In the genomic region with DNA sequence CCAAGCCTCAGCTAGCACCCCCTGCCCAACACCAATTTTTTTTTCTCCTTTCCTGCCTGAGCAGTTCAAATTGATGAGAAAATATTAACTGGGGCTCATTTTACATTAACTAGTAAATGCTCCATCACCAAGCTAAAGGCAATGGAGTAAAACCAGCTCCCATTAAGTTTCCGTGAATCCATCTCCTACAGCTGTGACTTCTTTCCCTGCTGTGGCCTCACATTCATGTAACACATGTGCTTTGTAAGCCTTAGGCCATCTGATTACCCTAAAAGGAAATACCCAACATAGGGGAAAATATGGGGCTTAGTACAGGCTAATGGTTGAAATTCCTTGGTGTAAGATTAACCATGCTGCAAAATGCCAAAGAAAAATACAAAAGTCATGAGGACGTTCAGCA, we compare ENCODE assay signal across 20 cellular contexts.
A peak's percentile ranks its signal among the peaks of the same experiment; 100 is the strongest.
DNase-seq lines count a peak whose midpoint lies in the region; ATAC-seq and TF ChIP-seq lines count a peak whose summit lies in the region.
"Had no signal": no experiment of that assay in that cellular context is flagged by ENCODE, and none has a peak within 500 bp of the region (broad histone marks: within the 10 kb centered on the region; RNA-seq: fewer than 3 reads in every experiment).

No MANE protein-coding gene starts in this region.

- no peak overlapping the region for H3K9ac ChIP-seq in neural cell (ENCODE audit: low read length)
- H3K9ac ChIP-seq: GM23248 had no signal

- no peak for TF ChIP-seq POLR2A in erythroblast (IDR thresholded peaks at IDR 0.05; ENCODE audit: low read length)

- H3K4me3 ChIP-seq in epithelial cell of proximal tubule (ENCODE audit: low read depth, low read length) (no peak overlapping the region), neural cell (ENCODE audit: low read length) (no peak overlapping the region)
- H3K4me3 ChIP-seq: GM12878, GM23248, HAP-1 had no signal

- ATAC-seq in HG03457 (IDR thresholded peaks at IDR 0.05; ENCODE audit: unreplicated experiment) (no peak), GM21786 (IDR thresholded peaks at IDR 0.05; ENCODE audit: unreplicated experiment) (no peak)
- ATAC-seq: GM12878 had no signal

- no peaks in the 10 kb centered on the region for H4K20me1 ChIP-seq in neural cell (ENCODE audit: insufficient read depth)

- H3K27me3 ChIP-seq in neural cell (ENCODE audit: insufficient read depth, low read depth, low read length), result no peaks in the 10 kb centered on the region
- H3K27me3 ChIP-seq: BE2C had no signal

- H3K36me3 ChIP-seq in neural cell (ENCODE audit: insufficient read depth, low read length), result no peaks in the 10 kb centered on the region
- H3K36me3 ChIP-seq: BE2C, HAP-1 had no signal

- DNase-seq in ACHN (peak; percentile 55), epithelial cell of proximal tubule (ENCODE audit: low read depth) (peak; percentile 48), kidney tubule cell (ENCODE audit: low spot score) (peak; percentile 64), erythroblast (lab: John Stamatoyannopoulos, UW) (no peak)
- DNase-seq: BE2C; CD4-positive, CD25-positive, alpha-beta regulatory T cell; CD8-positive, alpha-beta memory T cell; COR-L47; DMS 273 treated with DMSO at 0.1 percent for 48 hours; DMS53; DND-41; EL; GM23248; IMR-90 had no signal

- H3K27ac ChIP-seq in neural cell (ENCODE audit: low read length), result peak overlapping the region; percentile 48
- H3K27ac ChIP-seq: 22Rv1, GM23248 had no signal

- H2AFZ ChIP-seq in neural cell (ENCODE audit: low read depth, low read length), result no peak overlapping the region
- H2AFZ ChIP-seq: GM23248 had no signal

- no peak overlapping the region for H3K4me2 ChIP-seq in neural cell (ENCODE audit: low read length)

- TF ChIP-seq RAD21 in neural cell (conservative IDR thresholded peaks at IDR 0.05), result no peak

- in situ Hi-C loops in ACHN (cut with HindIII; ENCODE audit: low pct_ligation_motif_present, low pct_unique_long_range_greater_than_20kb, low sequenced_read_pairs), result no loop called here

- no peak for TF ChIP-seq EP300 in neural cell (conservative IDR thresholded peaks at IDR 0.05; ENCODE audit: poor library complexity, severe bottlenecking)

- H3F3A ChIP-seq in neural cell (ENCODE audit: insufficient read depth, low read length, poor library complexity, severe bottlenecking), result no peaks in the 10 kb centered on the region

- TF ChIP-seq CTCF in epithelial cell of proximal tubule (conservative IDR thresholded peaks at IDR 0.05; ENCODE audit: low read depth, low read length) (no peak), neural cell (IDR thresholded peaks at IDR 0.05; ENCODE audit: poor library complexity, severe bottlenecking) (no peak)

- H3K9me3 ChIP-seq in neural cell (ENCODE audit: low read length), result no peaks in the 10 kb centered on the region
- H3K9me3 ChIP-seq: BE2C, HAP-1 had no signal

- no peaks in the 10 kb centered on the region for H3K9me2 ChIP-seq in neural cell (ENCODE audit: insufficient read depth, low read length)

- H3K79me2 ChIP-seq in neural cell (replicated peaks; ENCODE audit: insufficient read depth, low read length), result peaks cover 9% of the 10 kb centered on the region

TF ChIP-seq in neural cell, 6 proteins besides CTCF, POLR2A, EP300 and RAD21:
- no peak for TF ChIP-seq REST (IDR thresholded peaks at IDR 0.05; ENCODE audit: borderline replicate concordance)
- TF ChIP-seq EZH2 (IDR thresholded peaks at IDR 0.05; ENCODE audit: borderline replicate concordance, insufficient read depth, low read length, poor library complexity, severe bottlenecking), result no peak
- TF ChIP-seq SMC3 (conservative IDR thresholded peaks at IDR 0.05; ENCODE audit: poor library complexity), result no peak
- no peak for TF ChIP-seq TAF1 (IDR thresholded peaks at IDR 0.05; ENCODE audit: low read depth)
- no peak for TF ChIP-seq POLR2AphosphoS5 (IDR thresholded peaks at IDR 0.05)
- TF ChIP-seq MXI1 (conservative IDR thresholded peaks at IDR 0.05; ENCODE audit: poor library complexity, severe bottlenecking), result no peak
TF ChIP-seq in neural cell: peak in this region for 0.

Comparison
In these comparisons a context has a peak if more than half of its experiments do, and no peak if none do; other contexts are left out.
1. DNase-seq: peak in ACHN (single experiment), epithelial cell of proximal tubule (single experiment) and kidney tubule cell (single experiment); none in erythroblast (0 of 2).